In the genomic region with DNA sequence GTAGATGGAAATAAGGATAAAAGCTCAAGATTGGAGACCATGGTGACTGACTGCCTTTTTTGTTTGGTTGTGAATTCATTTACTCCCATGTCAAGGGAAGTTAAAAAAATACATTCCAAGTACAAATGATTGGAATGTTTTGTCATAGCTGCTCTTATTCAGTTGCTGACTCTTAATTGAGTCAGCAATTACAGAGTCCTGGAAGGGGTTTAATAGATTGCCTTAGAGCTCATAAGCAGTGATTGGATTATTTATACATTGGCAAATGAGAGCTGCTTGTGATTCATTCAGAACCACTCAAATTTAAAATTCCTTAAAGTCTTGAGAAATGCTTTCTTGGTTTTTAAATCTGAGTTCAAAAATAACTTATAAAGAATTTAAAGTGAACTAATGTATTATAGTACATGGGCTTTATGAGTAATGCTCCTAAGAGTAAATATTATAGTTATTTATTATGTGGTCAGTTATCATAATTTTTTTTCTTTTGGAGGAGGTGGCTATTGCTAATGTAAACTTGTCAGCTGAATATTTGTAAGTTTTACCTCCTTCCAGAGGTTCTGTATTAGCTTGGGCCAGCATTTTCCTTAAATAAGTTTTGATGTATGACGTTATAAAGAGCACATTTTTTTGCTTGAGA, we compare ENCODE assay signal across 2 cellular contexts.
TF ChIP-seq lines count a peak whose summit lies in the region.

No MANE protein-coding gene starts in this region.

TF ChIP-seq in HCT116, 20 proteins besides CTCF, POLR2A, EP300 and RAD21 (continued from another document):
- TF ChIP-seq, protein P1, sequence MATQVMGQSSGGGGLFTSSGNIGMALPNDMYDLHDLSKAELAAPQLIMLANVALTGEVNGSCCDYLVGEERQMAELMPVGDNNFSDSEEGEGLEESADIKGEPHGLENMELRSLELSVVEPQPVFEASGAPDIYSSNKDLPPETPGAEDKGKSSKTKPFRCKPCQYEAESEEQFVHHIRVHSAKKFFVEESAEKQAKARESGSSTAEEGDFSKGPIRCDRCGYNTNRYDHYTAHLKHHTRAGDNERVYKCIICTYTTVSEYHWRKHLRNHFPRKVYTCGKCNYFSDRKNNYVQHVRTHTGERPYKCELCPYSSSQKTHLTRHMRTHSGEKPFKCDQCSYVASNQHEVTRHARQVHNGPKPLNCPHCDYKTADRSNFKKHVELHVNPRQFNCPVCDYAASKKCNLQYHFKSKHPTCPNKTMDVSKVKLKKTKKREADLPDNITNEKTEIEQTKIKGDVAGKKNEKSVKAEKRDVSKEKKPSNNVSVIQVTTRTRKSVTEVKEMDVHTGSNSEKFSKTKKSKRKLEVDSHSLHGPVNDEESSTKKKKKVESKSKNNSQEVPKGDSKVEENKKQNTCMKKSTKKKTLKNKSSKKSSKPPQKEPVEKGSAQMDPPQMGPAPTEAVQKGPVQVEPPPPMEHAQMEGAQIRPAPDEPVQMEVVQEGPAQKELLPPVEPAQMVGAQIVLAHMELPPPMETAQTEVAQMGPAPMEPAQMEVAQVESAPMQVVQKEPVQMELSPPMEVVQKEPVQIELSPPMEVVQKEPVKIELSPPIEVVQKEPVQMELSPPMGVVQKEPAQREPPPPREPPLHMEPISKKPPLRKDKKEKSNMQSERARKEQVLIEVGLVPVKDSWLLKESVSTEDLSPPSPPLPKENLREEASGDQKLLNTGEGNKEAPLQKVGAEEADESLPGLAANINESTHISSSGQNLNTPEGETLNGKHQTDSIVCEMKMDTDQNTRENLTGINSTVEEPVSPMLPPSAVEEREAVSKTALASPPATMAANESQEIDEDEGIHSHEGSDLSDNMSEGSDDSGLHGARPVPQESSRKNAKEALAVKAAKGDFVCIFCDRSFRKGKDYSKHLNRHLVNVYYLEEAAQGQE (IDR thresholded peaks at IDR 0.05; ENCODE audit: low read depth) = no peak
- peak; percentile 58 for TF ChIP-seq FOSL1 (IDR thresholded peaks at IDR 0.05; ENCODE audit: low read depth)
TF ChIP-seq in HCT116: peak in this region for 2.

TF ChIP-seq in SK-N-SH treated with all-trans-retinoic acid at 6 μM for 48 hours, 23 proteins besides CTCF, POLR2A, EP300 and RAD21 (continued from another document):
- TF ChIP-seq POU6F1 (CRISPR knock-in tag; IDR thresholded peaks at IDR 0.05; ENCODE audit: borderline replicate concordance, low read depth) = peak; percentile 87; the same call in 1 of the 2 replicates
- no peak for TF ChIP-seq GLIS3 (CRISPR knock-in tag; IDR thresholded peaks at IDR 0.05)
- TF ChIP-seq ZC3H10 (CRISPR knock-in tag; IDR thresholded peaks at IDR 0.05) = peak; percentile 85
- TF ChIP-seq PATZ1 (CRISPR knock-in tag; IDR thresholded peaks at IDR 0.05; ENCODE audit: borderline replicate concordance) = peak; percentile 83
- no peak for TF ChIP-seq ARNTL (CRISPR knock-in tag; IDR thresholded peaks at IDR 0.05; ENCODE audit: borderline replicate concordance, low read depth)
- TF ChIP-seq CSDC2 (CRISPR knock-in tag; IDR thresholded peaks at IDR 0.05) = no peak
- no peak; the same call in 1 of the 2 replicates for TF ChIP-seq SNAI2 (CRISPR knock-in tag; IDR thresholded peaks at IDR 0.05)
- peak; percentile 100 for TF ChIP-seq ZFP3 (CRISPR knock-in tag; IDR thresholded peaks at IDR 0.05)
- TF ChIP-seq ISL1 (CRISPR knock-in tag; IDR thresholded peaks at IDR 0.05) = peak; percentile 98
- TF ChIP-seq, protein P2, sequence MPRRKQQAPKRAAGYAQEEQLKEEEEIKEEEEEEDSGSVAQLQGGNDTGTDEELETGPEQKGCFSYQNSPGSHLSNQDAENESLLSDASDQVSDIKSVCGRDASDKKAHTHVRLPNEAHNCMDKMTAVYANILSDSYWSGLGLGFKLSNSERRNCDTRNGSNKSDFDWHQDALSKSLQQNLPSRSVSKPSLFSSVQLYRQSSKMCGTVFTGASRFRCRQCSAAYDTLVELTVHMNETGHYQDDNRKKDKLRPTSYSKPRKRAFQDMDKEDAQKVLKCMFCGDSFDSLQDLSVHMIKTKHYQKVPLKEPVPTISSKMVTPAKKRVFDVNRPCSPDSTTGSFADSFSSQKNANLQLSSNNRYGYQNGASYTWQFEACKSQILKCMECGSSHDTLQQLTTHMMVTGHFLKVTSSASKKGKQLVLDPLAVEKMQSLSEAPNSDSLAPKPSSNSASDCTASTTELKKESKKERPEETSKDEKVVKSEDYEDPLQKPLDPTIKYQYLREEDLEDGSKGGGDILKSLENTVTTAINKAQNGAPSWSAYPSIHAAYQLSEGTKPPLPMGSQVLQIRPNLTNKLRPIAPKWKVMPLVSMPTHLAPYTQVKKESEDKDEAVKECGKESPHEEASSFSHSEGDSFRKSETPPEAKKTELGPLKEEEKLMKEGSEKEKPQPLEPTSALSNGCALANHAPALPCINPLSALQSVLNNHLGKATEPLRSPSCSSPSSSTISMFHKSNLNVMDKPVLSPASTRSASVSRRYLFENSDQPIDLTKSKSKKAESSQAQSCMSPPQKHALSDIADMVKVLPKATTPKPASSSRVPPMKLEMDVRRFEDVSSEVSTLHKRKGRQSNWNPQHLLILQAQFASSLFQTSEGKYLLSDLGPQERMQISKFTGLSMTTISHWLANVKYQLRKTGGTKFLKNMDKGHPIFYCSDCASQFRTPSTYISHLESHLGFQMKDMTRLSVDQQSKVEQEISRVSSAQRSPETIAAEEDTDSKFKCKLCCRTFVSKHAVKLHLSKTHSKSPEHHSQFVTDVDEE (CRISPR knock-in tag; IDR thresholded peaks at IDR 0.05) = no peak
- TF ChIP-seq ZNF565 (CRISPR knock-in tag; conservative IDR thresholded peaks at IDR 0.05; ENCODE audit: low read depth) = no peak
- no peak for TF ChIP-seq ZNF8 (CRISPR knock-in tag; IDR thresholded peaks at IDR 0.05)
- no peak for TF ChIP-seq ZNF70 (CRISPR knock-in tag; IDR thresholded peaks at IDR 0.05)
- no peak for TF ChIP-seq OSR1 (CRISPR knock-in tag; IDR thresholded peaks at IDR 0.05)
- TF ChIP-seq PPARA (CRISPR knock-in tag; IDR thresholded peaks at IDR 0.05; ENCODE audit: borderline replicate concordance) = no peak
